27 cellular contexts compared by ENCODE assay signal in the genomic region with DNA sequence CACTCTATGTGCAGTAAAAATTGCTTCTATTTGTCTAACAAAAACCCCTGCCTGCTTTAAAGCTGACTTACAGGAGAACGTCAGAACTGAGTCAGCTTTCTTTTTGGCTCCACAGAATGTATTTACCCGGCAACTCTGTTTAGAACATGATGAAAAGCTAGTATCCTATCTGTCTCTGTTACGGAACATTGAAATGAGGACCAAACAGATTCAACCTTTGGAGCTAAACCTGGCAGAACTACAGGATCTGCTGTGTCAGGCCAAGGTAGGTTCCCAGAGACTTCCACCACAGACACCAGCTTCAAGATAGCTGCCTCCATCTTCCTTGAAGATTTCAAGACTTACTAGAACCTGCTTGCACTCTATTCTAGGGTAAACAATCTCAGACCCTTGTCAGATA.
"Had no signal": no experiment of that assay in that cellular context is flagged by ENCODE, and none has a peak within 500 bp of the region (broad histone marks: within the 10 kb centered on the region; RNA-seq: fewer than 3 reads in every experiment).

No MANE protein-coding gene starts in this region.

- DNase-seq: activated CD4-positive, alpha-beta T cell treated with anti-CD3 and anti-CD28 coated beads, Interleukin-2, amount 10 ng/mL, durations not matched to agents 24 days and 14 days; activated CD8-positive, alpha-beta memory T cell treated with anti-CD3 and anti-CD28 coated beads for 24 hours; activated CD8-positive, alpha-beta memory T cell treated with anti-CD3 and anti-CD28 coated beads, Interleukin-2, amount 50 U/mL, for 48 hours; activated effector memory CD4-positive, alpha-beta T cell treated with Interleukin-2 at 50 U/mL for 16 hours; activated naive CD4-positive, alpha-beta T cell treated with anti-CD3 and anti-CD28 coated beads, Interleukin-2, amount 10 ng/mL, durations not matched to agents 7 days and 5 days; activated T-cell treated with anti-CD3 and anti-CD28 coated beads, Interleukin-2, amount 50 U/mL, for 48 hours; central memory CD4-positive, alpha-beta T cell; esophagus squamous epithelium; heart left ventricle; left colon; naive B cell; retina; spleen; stimulated activated CD4-positive, alpha-beta T cell treated with anti-CD3 and anti-CD28 coated beads, Interleukin-4, amount 100 ng/mL, for 24 hours; stimulated activated naive CD4-positive, alpha-beta T cell treated with Interleukin-2 at 50 U/mL for 16 hours had no signal

- H3K27me3 ChIP-seq: esophagus squamous epithelium, gastroesophageal sphincter, heart left ventricle, neural progenitor cell, spleen, vagina had no signal

- ATAC-seq: activated CD4-positive, CD25-positive, alpha-beta regulatory T cell treated with anti-CD3 and anti-CD28 coated beads, Interleukin-2, amount 50 U/mL, for 24 hours; gastroesophageal sphincter; heart left ventricle; left colon had no signal

- H3K4me3 ChIP-seq: esophagus squamous epithelium, gastroesophageal sphincter, heart left ventricle, lung, neural progenitor cell, spleen, thoracic aorta, vagina had no signal

- H2AFZ ChIP-seq: neural progenitor cell had no signal

- H3K27ac Mint-ChIP-seq: activated CD4-positive, alpha-beta T cell treated with anti-CD3 and anti-CD28 coated beads, Interleukin-2, amount 10 ng/mL, durations not matched to agents 24 days and 14 days; neural progenitor cell; T-helper 2 cell treated with Interferon-gamma antibody and Interleukin-4, amounts not matched to agents 5 μg/mL and 100 μg/mL, for 36 hours; type B pancreatic cell had no signal

- FAIRE-seq: astrocyte, colon, keratinocyte had no signal

- H3K27me3 Mint-ChIP-seq: activated CD4-positive, alpha-beta T cell treated with anti-CD3 and anti-CD28 coated beads, Interleukin-2, amount 10 ng/mL, durations not matched to agents 24 days and 14 days; activated naive CD4-positive, alpha-beta T cell treated with anti-CD3 and anti-CD28 coated beads, Interleukin-2, amount 10 ng/mL, durations not matched to agents 7 days and 5 days; naive B cell; type B pancreatic cell had no signal

- H3K4me3 Mint-ChIP-seq: activated CD4-positive, alpha-beta T cell treated with anti-CD3 and anti-CD28 coated beads, Interleukin-2, amount 10 ng/mL, durations not matched to agents 24 days and 14 days; activated naive CD4-positive, alpha-beta T cell treated with anti-CD3 and anti-CD28 coated beads, Interleukin-2, amount 10 ng/mL, durations not matched to agents 7 days and 5 days; naive B cell; neural progenitor cell; T-helper 2 cell treated with Interferon-gamma antibody and Interleukin-4, amounts not matched to agents 5 μg/mL and 100 μg/mL, for 36 hours; type B pancreatic cell had no signal

- H3K27ac ChIP-seq: esophagus squamous epithelium, neural progenitor cell, spleen, thoracic aorta, vagina, VCaP had no signal

- H3K4me2 ChIP-seq: neural progenitor cell had no signal

- H3K9ac ChIP-seq: neural progenitor cell had no signal

- H3K4me1 Mint-ChIP-seq: activated CD4-positive, alpha-beta T cell treated with anti-CD3 and anti-CD28 coated beads, Interleukin-2, amount 10 ng/mL, durations not matched to agents 24 days and 14 days; naive B cell; neural progenitor cell had no signal

- H3K9me3 Mint-ChIP-seq: activated CD4-positive, alpha-beta T cell treated with anti-CD3 and anti-CD28 coated beads, Interleukin-2, amount 10 ng/mL, durations not matched to agents 24 days and 14 days; activated naive CD4-positive, alpha-beta T cell treated with anti-CD3 and anti-CD28 coated beads, Interleukin-2, amount 10 ng/mL, durations not matched to agents 7 days and 5 days; naive B cell; neural progenitor cell; T-helper 2 cell treated with Interferon-gamma antibody and Interleukin-4, amounts not matched to agents 5 μg/mL and 100 μg/mL, for 36 hours; type B pancreatic cell had no signal

- H3K9me3 ChIP-seq: esophagus squamous epithelium, gastroesophageal sphincter, heart left ventricle, spleen, thoracic aorta, vagina had no signal

- H3K4me1 ChIP-seq: esophagus squamous epithelium, neural progenitor cell, vagina had no signal
